In genomic region chr3:126380011-126380768, GRCh38 we compare ENCODE assay signal across 26 cellular contexts. TPM values are rescaled to one million over a fixed set of nuclear protein-coding genes. Genes with fewer than 3 reads are reported as not detected.
A peak's percentile ranks its signal among the peaks of the same experiment; 100 is the strongest.
DNase-seq lines count a peak whose midpoint lies in the region; ATAC-seq and TF ChIP-seq lines count a peak whose summit lies in the region.
"Had no signal": no experiment of that assay in that cellular context is flagged by ENCODE, and none has a peak within 500 bp of the region (broad histone marks: within the 10 kb centered on the region; RNA-seq: fewer than 3 reads in every experiment).

No MANE protein-coding gene starts in this region.

- H4K8ac ChIP-seq in neuronal stem cell (ENCODE audit: low read depth, low read length): peak overlapping the region; percentile 76

- H3K9me3 ChIP-seq in neuronal stem cell (replicated peaks in 1 of 2; ENCODE audit: control insufficient read depth in 2 of 2, insufficient read depth in 1 of 2, low read depth in 1 of 2, low read length in 2 of 2) (peaks cover 0 to 2% of the 10 kb centered on the region in 2 donors), upper lobe of right lung (no peaks in the 10 kb centered on the region), vagina (no peaks in the 10 kb centered on the region)
- H3K9me3 ChIP-seq: HAP-1, SJSA1 had no signal

- H2BK5ac ChIP-seq in neuronal stem cell (ENCODE audit: low read length): peak overlapping the region; percentile 68

- H3K27me3 Mint-ChIP-seq in activated CD4-positive, alpha-beta T cell treated with anti-CD3 and anti-CD28 coated beads for 36 hours: peaks cover 12% of the 10 kb centered on the region

- H2BK15ac ChIP-seq in neuronal stem cell (ENCODE audit: low read length): peak overlapping the region; percentile 79

- H3K9ac ChIP-seq in neuronal stem cell (ENCODE audit: low read depth, low read length, poor library complexity): no peak overlapping the region

- H3K4me3 ChIP-seq in neuronal stem cell (ENCODE audit: low read length in 2 of 2) (no peak overlapping the region), upper lobe of right lung (no peak overlapping the region), vagina (no peak overlapping the region)
- H3K4me3 ChIP-seq: HAP-1, PC-9, SJSA1 had no signal

- WGBS in neuronal stem cell (ENCODE audit: extremely low coverage in 2 of 2, insufficient read length in 2 of 2, insufficient replicate concordance in 1 of 2), 2 donors: no CpG with 5 or more reads among the region's 17 CpGs

- H3K4me1 ChIP-seq in neuronal stem cell (ENCODE audit: control insufficient read depth in 2 of 2, insufficient read depth in 1 of 2, low read depth in 1 of 2, low read length in 2 of 2) (peaks cover 0 to 4% of the 10 kb centered on the region in 2 donors), upper lobe of right lung (peaks cover 3% of the 10 kb centered on the region), vagina (peaks cover 12% of the 10 kb centered on the region)
- H3K4me1 ChIP-seq: HAP-1, SJSA1 had no signal

- H2AFZ ChIP-seq in neuronal stem cell (ENCODE audit: low read length): no peak overlapping the region
- H2AFZ ChIP-seq: PC-9 had no signal

- H3K4me2 ChIP-seq in neuronal stem cell (ENCODE audit: insufficient read depth, low read length, poor library complexity, severe bottlenecking): no peak overlapping the region
- H3K4me2 ChIP-seq: PC-9 had no signal

- H2AK5ac ChIP-seq in neuronal stem cell (ENCODE audit: low read depth, low read length): peak overlapping the region; percentile 82

- H3K4me3 Mint-ChIP-seq in activated CD4-positive, alpha-beta T cell treated with anti-CD3 and anti-CD28 coated beads for 36 hours: no peak overlapping the region

- H3K27me3 ChIP-seq in neuronal stem cell (ENCODE audit: control insufficient read depth in 3 of 3, insufficient read depth in 3 of 3, low read depth in 1 of 3, low read length in 3 of 3) (peaks cover 0 to 21% (median 0%) of the 10 kb centered on the region in 3 experiments), upper lobe of right lung (no peaks in the 10 kb centered on the region), vagina (no peaks in the 10 kb centered on the region)
- H3K27me3 ChIP-seq: SJSA1 had no signal

- H4K91ac ChIP-seq in neuronal stem cell (ENCODE audit: low read depth, low read length, poor library complexity): no peak overlapping the region

- CTCF ChIA-PET in activated CD4-positive, alpha-beta T cell treated with anti-CD3 and anti-CD28 coated beads for 36 hours (lab: Charles Lee): no interaction called here

- no peak overlapping the region for H2BK120ac ChIP-seq in neuronal stem cell (ENCODE audit: low read depth, low read length)

- no peak overlapping the region for H3K4ac ChIP-seq in neuronal stem cell (ENCODE audit: low read length)

- H3K36me3 Mint-ChIP-seq in activated CD4-positive, alpha-beta T cell treated with anti-CD3 and anti-CD28 coated beads for 36 hours (ENCODE audit: low read depth): no peaks in the 10 kb centered on the region

- H2BK12ac ChIP-seq in neuronal stem cell (ENCODE audit: low read length): no peak overlapping the region

- H3K9me3 Mint-ChIP-seq in activated CD4-positive, alpha-beta T cell treated with anti-CD3 and anti-CD28 coated beads for 36 hours (ENCODE audit: low read depth): no peaks in the 10 kb centered on the region

- ATAC-seq in activated CD4-positive, CD25-positive, alpha-beta regulatory T cell treated with anti-CD3 and anti-CD28 coated beads, Interleukin-2, amount 50 U/mL, for 24 hours: no peak
- ATAC-seq in upper lobe of right lung: no peak
- ATAC-seq in activated CD4-positive, alpha-beta T cell treated with anti-CD3 and anti-CD28 coated beads for 36 hours: no peak

- intact Hi-C loops in upper lobe of right lung (cut with DNase I): no loop called here
- intact Hi-C loops in vagina (cut with DNase I): no loop called here
- intact Hi-C loops in activated CD4-positive, alpha-beta T cell treated with anti-CD3 and anti-CD28 coated beads for 36 hours (cut with DNase I, micrococcal nuclease): no loop called here

- no peak overlapping the region for H3K27ac Mint-ChIP-seq in activated CD4-positive, alpha-beta T cell treated with anti-CD3 and anti-CD28 coated beads for 36 hours

- H3K27ac ChIP-seq in neuronal stem cell (replicated peaks; ENCODE audit: low read length) (no peak overlapping the region), upper lobe of right lung (no peak overlapping the region), vagina (no peak overlapping the region)
- H3K27ac ChIP-seq: 22Rv1, C4-2B, HL-60, PC-9, RWPE1, SJSA1 had no signal

- peak overlapping the region; percentile 88 for H3K18ac ChIP-seq in neuronal stem cell (ENCODE audit: low read length)

- H3K36me3 ChIP-seq in neuronal stem cell (replicated peaks in 1 of 2; ENCODE audit: control insufficient read depth in 2 of 2, insufficient read depth in 2 of 2, low read length in 2 of 2): no peaks in the 10 kb centered on the region
- H3K36me3 ChIP-seq in upper lobe of right lung: no peaks in the 10 kb centered on the region
- H3K36me3 ChIP-seq in vagina: no peaks in the 10 kb centered on the region
- H3K36me3 ChIP-seq: HAP-1, SJSA1 had no signal

- H3K79me1 ChIP-seq in neuronal stem cell (ENCODE audit: low read depth, low read length): no peaks in the 10 kb centered on the region

- no peaks in the 10 kb centered on the region for H3K4me1 Mint-ChIP-seq in activated CD4-positive, alpha-beta T cell treated with anti-CD3 and anti-CD28 coated beads for 36 hours

- DNase-seq in activated CD4-positive, CD25-positive, alpha-beta regulatory T cell treated with anti-CD3 and anti-CD28 coated beads, Interleukin-2, amount 50 U/mL, for 72 hours: peak; percentile 5
- peak; percentile 46 for DNase-seq in islet precursor cell
- no peak for DNase-seq in neuronal stem cell (ENCODE audit: low spot score)
- peak; percentile 56 for DNase-seq in upper lobe of right lung
- no peak for DNase-seq in retina
- DNase-seq in vagina (ENCODE audit: extremely low spot score in 2 of 2): no peak
- no peak for DNase-seq in activated CD4-positive, alpha-beta T cell treated with anti-CD3 and anti-CD28 coated beads for 36 hours
- DNase-seq: AML-193, DMS79 treated with DMSO at 0.1 percent for 48 hours, IMR-90, NCI-H1048, NCI-H1436, NCI-H1930, NCI-H345, NCI-H524 treated with DMSO at 0.1 percent for 48 hours, PC-9 had no signal

- POLR2A ChIA-PET in activated CD4-positive, alpha-beta T cell treated with anti-CD3 and anti-CD28 coated beads for 36 hours (lab: Charles Lee): no interaction called here

- no peak for TF ChIP-seq POLR2A in vagina (IDR thresholded peaks at IDR 0.05)

- no peak overlapping the region for H3K23ac ChIP-seq in neuronal stem cell (ENCODE audit: low read depth, low read length, poor library complexity)

- peak overlapping the region; percentile 12 for H3K14ac ChIP-seq in neuronal stem cell (ENCODE audit: low read length)

- TF ChIP-seq CTCF in upper lobe of right lung (IDR thresholded peaks at IDR 0.05) (no peak), vagina (IDR thresholded peaks at IDR 0.05) (no peak)

RNA-seq across cellular contexts. Expression of gene CFAP100, which starts 14.5 kb away (rescaled TPM):
- polyA plus RNA-seq in neuronal stem cell (2013, experiment 1 of 2): 3.9 TPM
- 2.8 TPM for polyA plus RNA-seq in neuronal stem cell (2013, experiment 2 of 2)
- not detected for total RNA-seq in upper lobe of right lung
- total RNA-seq in vagina: not detected
- total RNA-seq in activated CD4-positive, alpha-beta T cell treated with anti-CD3 and anti-CD28 coated beads for 36 hours: not detected
- total RNA-seq: G401, HT1080, IMR-90, M059J, PC-9, SJSA1 had no signal
- polyA plus RNA-seq: IMR-90 had no signal

RNA-seq across cellular contexts. Expression of gene KLF15, which starts 23.0 kb away (rescaled TPM):
- polyA plus RNA-seq in neuronal stem cell (2013, experiment 1 of 2): 6.0 TPM
- polyA plus RNA-seq in neuronal stem cell (2013, experiment 2 of 2): 5.6 TPM
- total RNA-seq in upper lobe of right lung (44.6 TPM), vagina (25.3 TPM)
- total RNA-seq in activated CD4-positive, alpha-beta T cell treated with anti-CD3 and anti-CD28 coated beads for 36 hours: under 1 TPM; 0.32 to 0.53 TPM

Comparison
In these comparisons a context has a peak if more than half of its experiments do, and no peak if none do; other contexts are left out.
1. DNase-seq: peak in activated CD4-positive, CD25-positive, alpha-beta regulatory T cell treated with anti-CD3 and anti-CD28 coated beads, Interleukin-2, amount 50 U/mL, for 72 hours (single experiment), islet precursor cell (single experiment) and upper lobe of right lung (single experiment); none in neuronal stem cell (single experiment), retina (single experiment), vagina (0 of 2) and activated CD4-positive, alpha-beta T cell treated with anti-CD3 and anti-CD28 coated beads for 36 hours (single experiment).
2. RNA of gene KLF15, which starts 23.0 kb away (total RNA-seq): 44.6 TPM in upper lobe of right lung (single experiment) and 25.3 TPM in vagina (single experiment); 0.32 to 0.53 TPM in activated CD4-positive, alpha-beta T cell treated with anti-CD3 and anti-CD28 coated beads for 36 hours; every median in the first group is over 10 times any median in the second.